ENCODE assay signal across 11 cellular contexts in the genomic region with DNA sequence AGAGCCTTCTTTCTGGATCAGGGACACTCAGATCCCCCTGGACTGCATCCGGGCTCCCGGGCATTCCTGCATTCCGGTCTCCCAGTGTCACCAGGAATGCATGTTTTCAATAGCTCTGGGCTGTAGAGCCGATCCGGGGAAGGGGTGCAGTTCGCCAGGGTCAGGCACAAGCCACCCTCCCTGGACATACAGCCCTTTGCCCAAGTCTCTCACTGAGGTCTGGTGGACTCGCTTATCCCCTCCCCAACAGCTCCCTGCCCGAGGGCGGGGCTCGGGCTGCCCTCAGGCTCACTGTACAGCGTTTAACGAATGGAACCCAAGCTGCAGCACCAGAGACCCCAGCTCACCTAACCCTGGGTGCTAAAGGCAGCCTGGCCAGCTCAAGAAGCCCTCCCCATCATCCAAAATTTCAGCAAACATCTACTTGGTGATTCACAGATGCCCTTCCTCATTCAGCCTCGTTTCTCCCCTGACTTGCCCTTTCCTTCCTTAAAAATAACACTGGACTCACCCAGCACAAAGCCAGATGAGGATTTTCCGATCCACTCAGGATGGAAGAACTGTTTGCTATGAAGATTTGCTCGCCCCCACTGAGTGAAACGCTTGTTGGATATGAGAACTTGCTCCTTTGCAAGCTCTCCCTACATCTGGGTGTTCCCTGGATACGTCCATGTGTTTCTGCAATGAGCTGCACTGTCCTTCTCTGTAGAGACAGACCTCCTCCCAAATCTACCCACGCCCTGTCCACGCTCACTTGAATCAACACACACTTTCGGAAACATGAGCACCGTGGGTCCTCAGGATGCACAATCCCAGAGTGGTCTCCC. TPM values are rescaled to one million over a fixed set of nuclear protein-coding genes. Genes with fewer than 3 reads are reported as not detected.
DNase-seq lines count a peak whose midpoint lies in the region; ATAC-seq and TF ChIP-seq lines count a peak whose summit lies in the region.
"Had no signal": no experiment of that assay in that cellular context is flagged by ENCODE, and none has a peak within 500 bp of the region (broad histone marks: within the 10 kb centered on the region; RNA-seq: fewer than 3 reads in every experiment).

No MANE protein-coding gene starts in this region.

- TF ChIP-seq CTCF in RWPE1 (conservative IDR thresholded peaks at IDR 0.05; ENCODE audit: low read depth) (no peak), foreskin keratinocyte (conservative IDR thresholded peaks at IDR 0.05) (no peak), prostate gland (IDR thresholded peaks at IDR 0.05) (no peak), ascending aorta (IDR thresholded peaks at IDR 0.05) (no peak)

- DNase-seq in EH (ENCODE audit: low read depth) (peak; percentile 88), RWPE1 (ENCODE audit: low spot score) (peak; percentile 68), foreskin keratinocyte (peak in 1 of 2 donors; percentile 42), prostate gland (ENCODE audit: low spot score) (no peak), NCI-H345 (lab: John Stamatoyannopoulos, UW) (no peak), ascending aorta (ENCODE audit: low spot score in 2 of 2) (no peak)
- DNase-seq: activated T-cell treated with anti-CD3 and anti-CD28 coated beads for 4 hours, MM.1S, naive B cell had no signal

- H3K4me1 ChIP-seq in foreskin keratinocyte (no peaks in the 10 kb centered on the region), prostate gland (replicated peaks) (peaks cover 5% of the 10 kb centered on the region), ascending aorta (peaks cover 4% of the 10 kb centered on the region in 2 donors)

- 81% methylated on average over 21 of the region's 21 CpGs for WGBS in prostate gland

- ATAC-seq in foreskin keratinocyte: peak; percentile 65
- ATAC-seq in HG03571 (IDR thresholded peaks at IDR 0.05; ENCODE audit: unreplicated experiment): no peak
- no peak for ATAC-seq in HG02588 (IDR thresholded peaks at IDR 0.05; ENCODE audit: unreplicated experiment)

- POLR2A ChIA-PET in RWPE1 (lab: Yijun Ruan, JAX; ENCODE audit: low non-redundant PET): no interaction called here

- no peak for TF ChIP-seq POLR2A in prostate gland (IDR thresholded peaks at IDR 0.05)

- H3K36me3 ChIP-seq in prostate gland: no peaks in the 10 kb centered on the region
- peaks cover 44 to 68% of the 10 kb centered on the region in 2 donors for H3K36me3 ChIP-seq in ascending aorta

- CTCF ChIA-PET in RWPE1 (lab: Yijun Ruan, JAX): interaction anchor here (0.7 to 1.0 kb wide), 2 partner anchors 11 to 49 kb away, joined by 3 read pairs; no protein-coding TSS in a partner anchor

- H3K9me3 ChIP-seq in prostate gland: no peaks in the 10 kb centered on the region
- H3K9me3 ChIP-seq in ascending aorta: no peaks in the 10 kb centered on the region

- intact Hi-C loops in prostate gland (cut with DNase I): no loop called here
- intact Hi-C loops in ascending aorta (cut with DNase I): no loop called here

- H3K4me3 ChIP-seq in prostate gland (no peak overlapping the region), ascending aorta (no peak overlapping the region)

- H3K27me3 ChIP-seq in foreskin keratinocyte: no peaks in the 10 kb centered on the region
- no peaks in the 10 kb centered on the region for H3K27me3 ChIP-seq in prostate gland (replicated peaks; ENCODE audit: insufficient read depth)
- H3K27me3 ChIP-seq in ascending aorta: no peaks in the 10 kb centered on the region

- peak overlapping the region; percentile 58 for H3K27ac ChIP-seq in RWPE1
- no peak overlapping the region for H3K27ac ChIP-seq in foreskin keratinocyte
- peak overlapping the region; percentile 56 to 78 for H3K27ac ChIP-seq in prostate gland
- H3K27ac ChIP-seq in ascending aorta: no peak overlapping the region

RNA-seq across cellular contexts. Expression of gene PXDN, which starts 58.1 kb away (rescaled TPM):
- total RNA-seq in foreskin keratinocyte (91.4 and 96.5 TPM in 2 replicates), prostate gland (10 to 100 TPM; 29.5 to 40.8 TPM), ascending aorta (188 TPM)
- polyA plus RNA-seq in foreskin keratinocyte: 26.9 and 28.0 TPM in 2 replicates

Comparison
In these comparisons a context has a peak if more than half of its experiments do, and no peak if none do; other contexts are left out.
1. DNase-seq: peak in EH (single experiment) and RWPE1 (single experiment); none in prostate gland (single experiment), NCI-H345 (single experiment) and ascending aorta (0 of 2).
2. H3K27ac ChIP-seq: peak in RWPE1 (single experiment) and prostate gland (2 of 2); none in foreskin keratinocyte (single experiment) and ascending aorta (0 of 2).